23 cellular contexts compared by ENCODE assay signal in the genomic region with DNA sequence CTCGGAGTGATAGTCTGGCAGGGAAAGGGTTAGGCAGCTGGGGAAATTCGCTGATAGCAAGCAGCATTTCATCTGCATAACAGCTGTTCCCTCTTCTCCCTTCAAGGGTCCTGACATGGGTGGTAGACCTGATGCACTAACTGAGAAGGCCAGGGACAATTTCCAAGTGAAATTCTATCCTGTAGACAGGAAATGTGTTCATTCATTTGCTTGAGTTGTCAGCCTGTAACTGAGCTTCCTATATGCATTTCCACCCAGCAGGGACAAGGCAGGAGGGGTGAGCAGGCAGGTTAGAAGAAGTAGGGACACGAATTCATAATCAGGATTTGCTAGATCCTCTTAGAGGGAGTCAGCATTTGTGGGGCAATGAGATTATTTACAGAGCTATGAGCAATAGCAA.
DNase-seq lines count a peak whose midpoint lies in the region; ATAC-seq, FAIRE-seq and TF ChIP-seq lines count a peak whose summit lies in the region.
"Had no signal": no experiment of that assay in that cellular context is flagged by ENCODE, and none has a peak within 500 bp of the region (broad histone marks: within the 10 kb centered on the region; RNA-seq: fewer than 3 reads in every experiment).

No MANE protein-coding gene starts in this region.

- H3K9me3 ChIP-seq in endodermal cell (ENCODE audit: control insufficient read depth, low read length) (no peaks in the 10 kb centered on the region), upper lobe of left lung (no peaks in the 10 kb centered on the region)
- H3K9me3 ChIP-seq: vagina had no signal

- TF ChIP-seq EP300 in upper lobe of left lung (IDR thresholded peaks at IDR 0.05) = no peak

- H3K4me1 Mint-ChIP-seq in endodermal cell = peaks cover 15% of the 10 kb centered on the region
- H3K4me1 Mint-ChIP-seq: activated naive CD4-positive, alpha-beta T cell treated with anti-CD3 and anti-CD28 coated beads, Interleukin-2, amount 50 U/mL, for 24 hours; CD8-positive, alpha-beta memory T cell; naive thymus-derived CD8-positive, alpha-beta T cell had no signal

- H3K27me3 ChIP-seq in endodermal cell (ENCODE audit: control insufficient read depth, insufficient read depth, low read length, poor library complexity, severe bottlenecking) (peaks cover 25% of the 10 kb centered on the region), upper lobe of left lung (no peaks in the 10 kb centered on the region)
- H3K27me3 ChIP-seq: vagina had no signal

- TF ChIP-seq CTCF in D721Med (IDR thresholded peaks at IDR 0.05; ENCODE audit: insufficient read depth, missing control alignments) = no peak
- TF ChIP-seq CTCF in endodermal cell (conservative IDR thresholded peaks at IDR 0.05) = no peak
- TF ChIP-seq CTCF in upper lobe of left lung (IDR thresholded peaks at IDR 0.05) = no peak

- no peak overlapping the region for H3K27ac Mint-ChIP-seq in endodermal cell
- H3K27ac Mint-ChIP-seq: activated CD4-positive, alpha-beta memory T cell treated with anti-CD3 and anti-CD28 coated beads for 36 hours; activated naive CD4-positive, alpha-beta T cell treated with anti-CD3 and anti-CD28 coated beads, Interleukin-2, amount 50 U/mL, for 24 hours; CD8-positive, alpha-beta memory T cell; progenitor cell of endocrine pancreas had no signal

- no peak for TF ChIP-seq POLR2A in upper lobe of left lung (IDR thresholded peaks at IDR 0.05)

- H3K4me1 ChIP-seq in endodermal cell (ENCODE audit: control insufficient read depth, insufficient read depth, low read length) (no peaks in the 10 kb centered on the region), upper lobe of left lung (no peaks in the 10 kb centered on the region)
- H3K4me1 ChIP-seq: vagina had no signal

- DNase-seq in D721Med (ENCODE audit: insufficient read length, low spot score) (peak; percentile 38), NCI-H1092 treated with DMSO at 0.1 percent for 48 hours (lab: John Stamatoyannopoulos, UW) (peak; percentile 84), NCI-H510A treated with DMSO at 0.1 percent for 48 hours (lab: John Stamatoyannopoulos, UW) (peak; percentile 43), endodermal cell (no peak), HK-2 (ENCODE audit: unreplicated experiment) (no peak), DMS153 treated with DMSO at 0.1 percent for 48 hours (lab: John Stamatoyannopoulos, UW; ENCODE audit: unreplicated experiment) (no peak), upper lobe of left lung (no peak)
- DNase-seq: activated CD4-positive, alpha-beta memory T cell treated with anti-CD3 and anti-CD28 coated beads for 36 hours; activated T-cell treated with anti-CD3 and anti-CD28 coated beads, Interleukin-2, amount 50 U/mL, for 1 hour; CD8-positive, alpha-beta memory T cell; Kasumi-1; naive thymus-derived CD8-positive, alpha-beta T cell; NCI-H1105 treated with DMSO at 0.1 percent for 48 hours; small intestine; stimulated activated CD4-positive, alpha-beta T cell treated with anti-CD3 and anti-CD28 coated beads, Interleukin-4, amount 100 ng/mL, for 1 hour; SW 1271 had no signal

- peak; percentile 91 for FAIRE-seq in D721Med (lab: Jason Lieb, UNC)
- FAIRE-seq: endometrium, GM12891, small intestine had no signal

- H3K4me3 Mint-ChIP-seq in endodermal cell = no peak overlapping the region
- H3K4me3 Mint-ChIP-seq: activated CD4-positive, alpha-beta memory T cell treated with anti-CD3 and anti-CD28 coated beads for 36 hours; activated naive CD4-positive, alpha-beta T cell treated with anti-CD3 and anti-CD28 coated beads, Interleukin-2, amount 50 U/mL, for 24 hours; CD8-positive, alpha-beta memory T cell; naive thymus-derived CD8-positive, alpha-beta T cell had no signal

- WGBS in endodermal cell (ENCODE audit: insufficient coverage in 1 of 2, insufficient read length in 1 of 2), 2 experiments = 29 to 30% methylated on average over 3 of the region's 3 CpGs
- WGBS in upper lobe of left lung, 2 donors = 5 to 38% methylated on average over 3 of the region's 3 CpGs

- H3K27me3 Mint-ChIP-seq in endodermal cell (ENCODE audit: insufficient read depth) = peaks cover 44% of the 10 kb centered on the region
- H3K27me3 Mint-ChIP-seq: activated CD4-positive, alpha-beta memory T cell treated with anti-CD3 and anti-CD28 coated beads for 36 hours had no signal

- ATAC-seq in HG02840 (IDR thresholded peaks at IDR 0.05; ENCODE audit: low FRiP score, unreplicated experiment) (no peak), upper lobe of left lung (ENCODE audit: low FRiP score in 2 of 2) (no peak)
- ATAC-seq: naive thymus-derived CD8-positive, alpha-beta T cell had no signal

- H3K36me3 ChIP-seq in endodermal cell (ENCODE audit: control insufficient read depth, insufficient read depth, low read length) (no peaks in the 10 kb centered on the region), upper lobe of left lung (no peaks in the 10 kb centered on the region)
- H3K36me3 ChIP-seq: vagina had no signal

- H3K9me3 Mint-ChIP-seq in endodermal cell = no peaks in the 10 kb centered on the region
- H3K9me3 Mint-ChIP-seq: activated CD4-positive, alpha-beta memory T cell treated with anti-CD3 and anti-CD28 coated beads for 36 hours; activated naive CD4-positive, alpha-beta T cell treated with anti-CD3 and anti-CD28 coated beads, Interleukin-2, amount 50 U/mL, for 24 hours had no signal

- no peak overlapping the region for H3K9ac ChIP-seq in endodermal cell (ENCODE audit: extremely low read depth, low read length, poor library complexity, severe bottlenecking)

- no peaks in the 10 kb centered on the region for H3K36me3 Mint-ChIP-seq in endodermal cell (ENCODE audit: low read depth)
- H3K36me3 Mint-ChIP-seq: activated CD4-positive, alpha-beta memory T cell treated with anti-CD3 and anti-CD28 coated beads for 36 hours; activated naive CD4-positive, alpha-beta T cell treated with anti-CD3 and anti-CD28 coated beads, Interleukin-2, amount 50 U/mL, for 24 hours; CD8-positive, alpha-beta memory T cell; naive thymus-derived CD8-positive, alpha-beta T cell had no signal

- H3K27ac ChIP-seq in endodermal cell (ENCODE audit: low read depth, low read length) (peak overlapping the region; percentile 40), upper lobe of left lung (no peak overlapping the region)
- H3K27ac ChIP-seq: RWPE1, vagina had no signal

- no peak overlapping the region for H3K4me3 ChIP-seq in endodermal cell (ENCODE audit: low read length)
- no peak overlapping the region for H3K4me3 ChIP-seq in upper lobe of left lung
- H3K4me3 ChIP-seq: vagina had no signal

Comparison
In these comparisons a context has a peak if more than half of its experiments do, and no peak if none do; other contexts are left out.
1. DNase-seq: peak in D721Med (single experiment), NCI-H1092 treated with DMSO at 0.1 percent for 48 hours (single experiment) and NCI-H510A treated with DMSO at 0.1 percent for 48 hours (single experiment); none in endodermal cell (single experiment), HK-2 (single experiment), DMS153 treated with DMSO at 0.1 percent for 48 hours (single experiment) and upper lobe of left lung (0 of 2).